ENCODE assay signal across 11 cellular contexts in the genomic region with DNA sequence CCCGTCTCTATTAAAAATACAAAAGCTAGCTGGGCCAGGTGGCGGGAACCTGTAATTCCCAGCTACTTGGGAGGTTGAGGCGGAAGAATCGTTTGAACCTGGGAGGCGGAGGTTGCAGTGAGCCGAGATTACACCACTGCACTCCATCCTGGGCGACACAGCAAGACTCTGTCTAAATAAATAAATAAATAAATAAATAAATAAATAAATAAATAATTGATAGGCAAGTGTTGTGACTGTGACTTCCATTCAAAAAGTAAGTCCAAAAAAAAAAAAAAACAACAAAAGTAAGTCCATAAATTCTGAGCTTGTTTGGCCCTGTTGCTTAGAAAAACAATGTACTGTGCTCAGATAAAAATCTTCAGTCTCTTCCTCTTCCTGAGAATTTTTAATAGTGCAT. TPM values are rescaled to one million over a fixed set of nuclear protein-coding genes. Genes with fewer than 3 reads are reported as not detected.
DNase-seq lines count a peak whose midpoint lies in the region; TF ChIP-seq lines count a peak whose summit lies in the region.
"Had no signal": no experiment of that assay in that cellular context is flagged by ENCODE, and none has a peak within 500 bp of the region (broad histone marks: within the 10 kb centered on the region; RNA-seq: fewer than 3 reads in every experiment).

No MANE protein-coding gene starts in this region.

- no peaks in the 10 kb centered on the region for H3K9me3 ChIP-seq in esophagus muscularis mucosa
- H3K9me3 ChIP-seq: BE2C had no signal

- intact Hi-C loops in esophagus muscularis mucosa (cut with DNase I) = loop anchor here (5.0 kb wide), 1 partner anchor 60 kb away; no protein-coding TSS in a partner anchor

- TF ChIP-seq POLR2A in esophagus muscularis mucosa (IDR thresholded peaks at IDR 0.05; ENCODE audit: low read depth) = no peak

- TF ChIP-seq CTCF in VCaP (conservative IDR thresholded peaks at IDR 0.05) (no peak), esophagus muscularis mucosa (IDR thresholded peaks at IDR 0.05) (no peak), osteocyte (IDR thresholded peaks at IDR 0.05) (no peak), type B pancreatic cell (conservative IDR thresholded peaks at IDR 0.05) (no peak)

- no peak for TF ChIP-seq EP300 in esophagus muscularis mucosa (IDR thresholded peaks at IDR 0.05)

- H3K4me3 Mint-ChIP-seq in osteocyte (ENCODE audit: unreplicated experiment) (peak overlapping the region; percentile 91), type B pancreatic cell (peak overlapping the region; percentile 73)
- H3K4me3 Mint-ChIP-seq: activated naive CD4-positive, alpha-beta T cell treated with anti-CD3 and anti-CD28 coated beads for 36 hours had no signal

- no peaks in the 10 kb centered on the region for H3K27me3 Mint-ChIP-seq in osteocyte (ENCODE audit: unreplicated experiment)
- no peaks in the 10 kb centered on the region for H3K27me3 Mint-ChIP-seq in type B pancreatic cell

- H3K4me3 ChIP-seq in esophagus muscularis mucosa = peak overlapping the region; percentile 90 to 99 (median 94)

- peaks cover 8% of the 10 kb centered on the region for H3K36me3 Mint-ChIP-seq in osteocyte (ENCODE audit: unreplicated experiment)
- H3K36me3 Mint-ChIP-seq in type B pancreatic cell = peaks cover 3% of the 10 kb centered on the region

- H3K9me3 Mint-ChIP-seq in osteocyte (ENCODE audit: unreplicated experiment) (no peaks in the 10 kb centered on the region), type B pancreatic cell (no peaks in the 10 kb centered on the region)
- H3K9me3 Mint-ChIP-seq: activated naive CD4-positive, alpha-beta T cell treated with anti-CD3 and anti-CD28 coated beads for 36 hours had no signal

- H3K27me3 ChIP-seq in esophagus muscularis mucosa = no peaks in the 10 kb centered on the region
- H3K27me3 ChIP-seq: BE2C had no signal

- H3K27ac Mint-ChIP-seq in osteocyte (ENCODE audit: unreplicated experiment) = peak overlapping the region; percentile 98
- H3K27ac Mint-ChIP-seq in type B pancreatic cell = no peak overlapping the region
- H3K27ac Mint-ChIP-seq: activated naive CD4-positive, alpha-beta T cell treated with anti-CD3 and anti-CD28 coated beads for 36 hours had no signal

- no peak for DNase-seq in esophagus muscularis mucosa (ENCODE audit: extremely low spot score)
- DNase-seq in osteocyte (ENCODE audit: extremely low spot score, unreplicated experiment) = no peak
- DNase-seq in type B pancreatic cell (ENCODE audit: extremely low spot score, unreplicated experiment) = no peak
- no peak for DNase-seq in NCI-H524 (lab: John Stamatoyannopoulos, UW)
- DNase-seq in mucosa of gallbladder (ENCODE audit: low spot score) = no peak
- DNase-seq in stimulated activated naive CD4-positive, alpha-beta T cell treated with Interleukin-2 at 50 U/mL for 16 hours (lab: John Stamatoyannopoulos, UW) = no peak
- DNase-seq: activated CD4-positive, alpha-beta T cell treated with anti-CD3 and anti-CD28 coated beads for 48 hours; activated naive CD4-positive, alpha-beta T cell treated with anti-CD3 and anti-CD28 coated beads for 36 hours; BE2C; cortex of kidney had no signal

- H3K4me1 Mint-ChIP-seq in osteocyte (ENCODE audit: unreplicated experiment) (peaks cover 57% of the 10 kb centered on the region), type B pancreatic cell (ENCODE audit: unreplicated experiment) (peaks cover 28% of the 10 kb centered on the region)

- H3K36me3 ChIP-seq in esophagus muscularis mucosa = no peaks in the 10 kb centered on the region
- H3K36me3 ChIP-seq: BE2C had no signal

- H3K27ac ChIP-seq in VCaP (peak overlapping the region; percentile 96), esophagus muscularis mucosa (replicated peaks in 1 of 4) (peak overlapping the region; percentile 98 to 99 (median 98))

- H3K4me1 ChIP-seq in esophagus muscularis mucosa = peaks cover 15 to 83% (median 76%) of the 10 kb centered on the region in 4 donors
- H3K4me1 ChIP-seq: BE2C had no signal

- WGBS in esophagus muscularis mucosa = 74% methylated on average over 7 of the region's 7 CpGs

RNA-seq across cellular contexts. Expression of a gene that starts 2.2 kb away (rescaled TPM):
- total RNA-seq in esophagus muscularis mucosa (100 to 1,000 TPM; 135 to 198 (median 168) TPM), osteocyte (37.5 and 38.0 TPM in 2 replicates), type B pancreatic cell (ENCODE audit: low replicate concordance) (4.3 and 15.7 TPM in 2 replicates), mucosa of gallbladder (30.7 TPM)
